18 cellular contexts compared by ENCODE assay signal in genomic region chr15:25179673-25180511, GRCh38.
A peak's percentile ranks its signal among the peaks of the same experiment; 100 is the strongest.
DNase-seq lines count a peak whose midpoint lies in the region; ATAC-seq and TF ChIP-seq lines count a peak whose summit lies in the region.
"Had no signal": no experiment of that assay in that cellular context is flagged by ENCODE, and none has a peak within 500 bp of the region (broad histone marks: within the 10 kb centered on the region; RNA-seq: fewer than 3 reads in every experiment).

No MANE protein-coding gene starts in this region.

- no peak for ATAC-seq in activated CD4-positive, CD25-positive, alpha-beta regulatory T cell treated with anti-CD3 and anti-CD28 coated beads, Interleukin-2, amount 50 U/mL, for 24 hours
- no peak for ATAC-seq in WTC11
- ATAC-seq in right cardiac atrium, result no peak
- ATAC-seq in sciatic nerve, result no peak
- ATAC-seq: left colon had no signal

- DNase-seq in activated CD4-positive, CD25-positive, alpha-beta regulatory T cell treated with anti-CD3 and anti-CD28 coated beads, Interleukin-2, amount 50 U/mL, for 72 hours, result peak; percentile 3
- DNase-seq in WTC11 (ENCODE audit: low spot score) (peak; percentile 5), right cardiac atrium (peak; percentile 1 to 34 (median 18)), sciatic nerve (ENCODE audit: low spot score) (peak; percentile 26), CD1c-positive myeloid dendritic cell (ENCODE audit: extremely low spot score) (no peak), Ammon's horn (ENCODE audit: low spot score) (no peak)
- DNase-seq in activated CD4-positive, alpha-beta memory T cell treated with anti-CD3 and anti-CD28 coated beads, Interleukin-2, amount 10 ng/mL, durations not matched to agents 7 days and 5 days, result no peak
- DNase-seq: activated CD4-positive, alpha-beta T cell treated with anti-CD3 and anti-CD28 coated beads, Interleukin-2, amount 10 ng/mL, durations not matched to agents 7 days and 5 days; hypothalamus; NCI-H1105; SHP77 treated with DMSO at 0.1 percent for 48 hours had no signal

- H3K27me3 ChIP-seq in right cardiac atrium (ENCODE audit: control insufficient read depth, insufficient read depth), result no peaks in the 10 kb centered on the region

- TF ChIP-seq CTCF in WTC11 (IDR thresholded peaks at IDR 0.05), result no peak

- no peak overlapping the region for H3K4me3 Mint-ChIP-seq in WTC11
- H3K4me3 Mint-ChIP-seq in activated CD4-positive, alpha-beta memory T cell treated with anti-CD3 and anti-CD28 coated beads, Interleukin-2, amount 10 ng/mL, durations not matched to agents 7 days and 5 days, result no peak overlapping the region
- H3K4me3 Mint-ChIP-seq: activated CD4-positive, alpha-beta T cell treated with anti-CD3 and anti-CD28 coated beads, Interleukin-2, amount 10 ng/mL, durations not matched to agents 7 days and 5 days; CD14-positive monocyte had no signal

- peaks cover 3% of the 10 kb centered on the region for H3K27me3 Mint-ChIP-seq in WTC11 (ENCODE audit: low read depth)
- H3K27me3 Mint-ChIP-seq in activated CD4-positive, alpha-beta memory T cell treated with anti-CD3 and anti-CD28 coated beads, Interleukin-2, amount 10 ng/mL, durations not matched to agents 7 days and 5 days, result no peaks in the 10 kb centered on the region
- H3K27me3 Mint-ChIP-seq: activated CD4-positive, alpha-beta T cell treated with anti-CD3 and anti-CD28 coated beads, Interleukin-2, amount 10 ng/mL, durations not matched to agents 7 days and 5 days had no signal

- no peak overlapping the region for H3K27ac Mint-ChIP-seq in WTC11
- no peak overlapping the region for H3K27ac Mint-ChIP-seq in activated CD4-positive, alpha-beta memory T cell treated with anti-CD3 and anti-CD28 coated beads, Interleukin-2, amount 10 ng/mL, durations not matched to agents 7 days and 5 days
- H3K27ac Mint-ChIP-seq: activated CD4-positive, alpha-beta T cell treated with anti-CD3 and anti-CD28 coated beads, Interleukin-2, amount 10 ng/mL, durations not matched to agents 7 days and 5 days; activated T-helper 2 cell treated with anti-CD3 and anti-CD28 coated beads, Interferon-gamma antibody, Interleukin-2, Interleukin-4, amounts not matched to agents 10 μg/mL and 5 μg/mL and 100 μg/mL, durations not matched to agents 14 hours and 24 hours and 36 hours; CD14-positive monocyte had no signal

- H3K4me3 ChIP-seq in right cardiac atrium (ENCODE audit: low read length), result no peak overlapping the region
- H3K4me3 ChIP-seq: coronary artery, thoracic aorta had no signal

- H3K36me3 Mint-ChIP-seq in WTC11, result peaks cover 43% of the 10 kb centered on the region
- no peaks in the 10 kb centered on the region for H3K36me3 Mint-ChIP-seq in activated CD4-positive, alpha-beta memory T cell treated with anti-CD3 and anti-CD28 coated beads, Interleukin-2, amount 10 ng/mL, durations not matched to agents 7 days and 5 days (ENCODE audit: low read depth)
- H3K36me3 Mint-ChIP-seq: CD14-positive monocyte had no signal

- no peaks in the 10 kb centered on the region for H3K4me1 ChIP-seq in right cardiac atrium (ENCODE audit: control insufficient read depth, insufficient read depth, low read length)

- H3K9me3 ChIP-seq in right cardiac atrium (ENCODE audit: control insufficient read depth, low read length), result no peaks in the 10 kb centered on the region
- H3K9me3 ChIP-seq: thoracic aorta had no signal

- POLR2A ChIA-PET in WTC11 (lab: Charles Lee), result no interaction called here
- POLR2A ChIA-PET in activated CD4-positive, alpha-beta memory T cell treated with anti-CD3 and anti-CD28 coated beads, Interleukin-2, amount 10 ng/mL, durations not matched to agents 7 days and 5 days (lab: Charles Lee), result no interaction called here

- CTCF ChIA-PET in WTC11 (lab: Charles Lee), result no interaction called here
- CTCF ChIA-PET in activated CD4-positive, alpha-beta memory T cell treated with anti-CD3 and anti-CD28 coated beads, Interleukin-2, amount 10 ng/mL, durations not matched to agents 7 days and 5 days (lab: Charles Lee), result no interaction called here

- no peak overlapping the region for H3K27ac ChIP-seq in right cardiac atrium (ENCODE audit: low read length)
- H3K27ac ChIP-seq: 22Rv1, coronary artery, thoracic aorta had no signal

- 86% methylated on average over 14 of the region's 14 CpGs for WGBS in right cardiac atrium

- no peaks in the 10 kb centered on the region for H3K4me1 Mint-ChIP-seq in WTC11
- H3K4me1 Mint-ChIP-seq in activated CD4-positive, alpha-beta memory T cell treated with anti-CD3 and anti-CD28 coated beads, Interleukin-2, amount 10 ng/mL, durations not matched to agents 7 days and 5 days, result no peaks in the 10 kb centered on the region
- H3K4me1 Mint-ChIP-seq: activated CD4-positive, alpha-beta T cell treated with anti-CD3 and anti-CD28 coated beads, Interleukin-2, amount 10 ng/mL, durations not matched to agents 7 days and 5 days; CD14-positive monocyte had no signal

- intact Hi-C loops in right cardiac atrium (cut with DNase I), result no loop called here
- intact Hi-C loops in sciatic nerve (cut with DNase I), result no loop called here

- H3K9me3 Mint-ChIP-seq in WTC11, result peaks cover 52% of the 10 kb centered on the region
- peaks cover 35% of the 10 kb centered on the region for H3K9me3 Mint-ChIP-seq in activated CD4-positive, alpha-beta memory T cell treated with anti-CD3 and anti-CD28 coated beads, Interleukin-2, amount 10 ng/mL, durations not matched to agents 7 days and 5 days

TF ChIP-seq in WTC11, 78 proteins besides CTCF, POLR2A, EP300 and RAD21:
- no peak for TF ChIP-seq ZNF671 (CRISPR knock-in tag; IDR thresholded peaks at IDR 0.05)
- TF ChIP-seq RELA (CRISPR knock-in tag; IDR thresholded peaks at IDR 0.05; ENCODE audit: borderline replicate concordance), result no peak
- TF ChIP-seq, protein P1, sequence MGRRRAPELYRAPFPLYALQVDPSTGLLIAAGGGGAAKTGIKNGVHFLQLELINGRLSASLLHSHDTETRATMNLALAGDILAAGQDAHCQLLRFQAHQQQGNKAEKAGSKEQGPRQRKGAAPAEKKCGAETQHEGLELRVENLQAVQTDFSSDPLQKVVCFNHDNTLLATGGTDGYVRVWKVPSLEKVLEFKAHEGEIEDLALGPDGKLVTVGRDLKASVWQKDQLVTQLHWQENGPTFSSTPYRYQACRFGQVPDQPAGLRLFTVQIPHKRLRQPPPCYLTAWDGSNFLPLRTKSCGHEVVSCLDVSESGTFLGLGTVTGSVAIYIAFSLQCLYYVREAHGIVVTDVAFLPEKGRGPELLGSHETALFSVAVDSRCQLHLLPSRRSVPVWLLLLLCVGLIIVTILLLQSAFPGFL (CRISPR knock-in tag; IDR thresholded peaks at IDR 0.05; ENCODE audit: borderline replicate concordance), result no peak

Comparison
In these comparisons a context has a peak if more than half of its experiments do, and no peak if none do; other contexts are left out.
1. DNase-seq: peak in activated CD4-positive, CD25-positive, alpha-beta regulatory T cell treated with anti-CD3 and anti-CD28 coated beads, Interleukin-2, amount 50 U/mL, for 72 hours (single experiment), WTC11 (single experiment), right cardiac atrium (3 of 3) and sciatic nerve (single experiment); none in CD1c-positive myeloid dendritic cell (single experiment), activated CD4-positive, alpha-beta memory T cell treated with anti-CD3 and anti-CD28 coated beads, Interleukin-2, amount 10 ng/mL, durations not matched to agents 7 days and 5 days (single experiment) and Ammon's horn (single experiment).